In genomic region chr1:173258484-173259264, GRCh38 we compare ENCODE assay signal across 27 cellular contexts. TPM values are rescaled to one million over a fixed set of nuclear protein-coding genes. Genes with fewer than 3 reads are reported as not detected.
DNase-seq lines count a peak whose midpoint lies in the region; ATAC-seq, FAIRE-seq and TF ChIP-seq lines count a peak whose summit lies in the region.
"Had no signal": no experiment of that assay in that cellular context is flagged by ENCODE, and none has a peak within 500 bp of the region (broad histone marks: within the 10 kb centered on the region; RNA-seq: fewer than 3 reads in every experiment).

No MANE protein-coding gene starts in this region.

- H4K91ac ChIP-seq in H1 (replicated peaks; ENCODE audit: insufficient read length, low read length), result no peak overlapping the region
- no peak overlapping the region for H4K91ac ChIP-seq in neuronal stem cell (ENCODE audit: low read depth, low read length, poor library complexity)

- H3K27me3 ChIP-seq in BJ (ENCODE audit: control insufficient read depth, insufficient read depth, low read length) (no peaks in the 10 kb centered on the region), H1 (replicated peaks in 1 of 4; ENCODE audit: control insufficient read depth in 3 of 4, extremely low read depth in 1 of 4, insufficient read depth in 3 of 4, low read length in 3 of 4) (no peaks in the 10 kb centered on the region), neuronal stem cell (ENCODE audit: control insufficient read depth in 3 of 3, insufficient read depth in 3 of 3, low read depth in 1 of 3, low read length in 3 of 3) (no peaks in the 10 kb centered on the region)
- H3K27me3 ChIP-seq: ascending aorta, gastroesophageal sphincter, ovary, transverse colon had no signal

- no peak for TF ChIP-seq POLR2A in H1 (IDR thresholded peaks at IDR 0.05; ENCODE audit: control extremely low read depth in 1 of 2, low read depth in 2 of 2, low read length in 2 of 2)

- no peaks in the 10 kb centered on the region for H3K79me2 ChIP-seq in H1 (ENCODE audit: control insufficient read depth in 1 of 2, insufficient read depth in 2 of 2, low read length in 2 of 2)

- no peak overlapping the region for H3K4me3 ChIP-seq in BJ (ENCODE audit: low read depth, low read length)
- no peak overlapping the region for H3K4me3 ChIP-seq in H1 (ENCODE audit: extremely low read depth in 1 of 4, insufficient read depth in 2 of 4, low read depth in 3 of 4, low read length in 4 of 4)
- H3K4me3 ChIP-seq in neuronal stem cell (ENCODE audit: low read length in 2 of 2), result no peak overlapping the region
- H3K4me3 ChIP-seq: ascending aorta, gastroesophageal sphincter, GM12878, left ventricle myocardium inferior, ovary, transverse colon had no signal

- H2BK20ac ChIP-seq in H1 (ENCODE audit: low read length), result no peak overlapping the region

- no peak overlapping the region for H3K27ac ChIP-seq in H1 (ENCODE audit: low read depth, low read length)
- no peak overlapping the region for H3K27ac ChIP-seq in neuronal stem cell (replicated peaks; ENCODE audit: low read length)
- H3K27ac ChIP-seq: ascending aorta, gastroesophageal sphincter, left ventricle myocardium inferior, ovary, transverse colon had no signal

- no peaks in the 10 kb centered on the region for H3K36me3 ChIP-seq in BJ (ENCODE audit: control insufficient read depth, insufficient read depth, low read length)
- no peaks in the 10 kb centered on the region for H3K36me3 ChIP-seq in H1 (ENCODE audit: control insufficient read depth in 2 of 4, insufficient read depth in 4 of 4, low read length in 3 of 4)
- H3K36me3 ChIP-seq in neuronal stem cell (replicated peaks in 1 of 2; ENCODE audit: control insufficient read depth in 2 of 2, insufficient read depth in 2 of 2, low read length in 2 of 2), result no peaks in the 10 kb centered on the region
- H3K36me3 ChIP-seq: ascending aorta, gastroesophageal sphincter, left ventricle myocardium inferior, ovary, transverse colon had no signal

- H2AFZ ChIP-seq in H1 (ENCODE audit: low read length), result no peak overlapping the region
- no peak overlapping the region for H2AFZ ChIP-seq in neuronal stem cell (ENCODE audit: low read length)

- no peak overlapping the region for H3K23ac ChIP-seq in H1 (ENCODE audit: insufficient read length)
- H3K23ac ChIP-seq in neuronal stem cell (ENCODE audit: low read depth, low read length, poor library complexity), result no peak overlapping the region

- ATAC-seq in GM21526 (IDR thresholded peaks at IDR 0.05; ENCODE audit: low FRiP score, unreplicated experiment), result no peak
- no peak for ATAC-seq in HG02678 (IDR thresholded peaks at IDR 0.05; ENCODE audit: unreplicated experiment)
- ATAC-seq: activated CD8-positive, alpha-beta T cell treated with anti-CD3 and anti-CD28 coated beads for 36 hours; gastroesophageal sphincter; GM12878 had no signal

- CTCF ChIA-PET in BJ (lab: Yijun Ruan, JAX) (interaction anchor here (0.8 to 1.6 kb wide), 5 partner anchors 8 to 513 kb away, joined by 3 to 4 read pairs (median 3); no protein-coding TSS in a partner anchor), H1 (lab: Charles Lee; ENCODE audit: partially characterized antibody) (interaction anchor here (0.5 to 0.6 kb wide), 2 partner anchors 547 to 993 kb away, joined by 3 read pairs; no protein-coding TSS in a partner anchor)

- H2BK120ac ChIP-seq in H1 (replicated peaks; ENCODE audit: low read depth, low read length) (no peak overlapping the region), neuronal stem cell (ENCODE audit: low read depth, low read length) (no peak overlapping the region)

- H2AK5ac ChIP-seq in H1 (ENCODE audit: low read depth, low read length) (no peak overlapping the region), neuronal stem cell (ENCODE audit: low read depth, low read length) (peak overlapping the region; percentile 8)

- no peak for TF ChIP-seq EP300 in H1 (IDR thresholded peaks at IDR 0.05; ENCODE audit: borderline replicate concordance in 1 of 2, low read depth in 2 of 2, low read length in 2 of 2)

- H2BK15ac ChIP-seq in H1 (ENCODE audit: low read length) (no peak overlapping the region), neuronal stem cell (ENCODE audit: low read length) (no peak overlapping the region)

- POLR2A ChIA-PET in BJ (lab: Charles Lee), result no interaction called here
- POLR2A ChIA-PET in H1 (lab: Charles Lee; ENCODE audit: partially characterized antibody), result no interaction called here

- TF ChIP-seq RAD21 in H1 (IDR thresholded peaks at IDR 0.05 in 1 of 2, conservative IDR thresholded peaks at IDR 0.05 in 1 of 2; ENCODE audit: low read depth in 2 of 2, low read length in 2 of 2), result peak; percentile 35 to 45; a peak in 3 of 4 replicates

- no peaks in the 10 kb centered on the region for H3K23me2 ChIP-seq in H1 (ENCODE audit: low read depth, low read length)

- H2BK12ac ChIP-seq in H1 (ENCODE audit: low read depth, low read length), result no peak overlapping the region
- H2BK12ac ChIP-seq in neuronal stem cell (ENCODE audit: low read length), result no peak overlapping the region

- H3K79me1 ChIP-seq in H1 (ENCODE audit: low read depth, low read length), result no peaks in the 10 kb centered on the region
- H3K79me1 ChIP-seq in neuronal stem cell (ENCODE audit: low read depth, low read length), result no peaks in the 10 kb centered on the region

- H4K8ac ChIP-seq in H1 (ENCODE audit: extremely low read depth, insufficient read depth, low read length) (0 out of 2 replicates have a peak overlapping the region, but pooled peaks have one; percentile 29), neuronal stem cell (ENCODE audit: low read depth, low read length) (no peak overlapping the region)

- no peak for TF ChIP-seq CTCF in BJ (IDR thresholded peaks at IDR 0.05; ENCODE audit: insufficient read depth, low read depth, low read length)
- peak in 1 of 3 experiments; percentile 18; a peak in 1 of 4 replicates for TF ChIP-seq CTCF in H1 (IDR thresholded peaks at IDR 0.05; ENCODE audit: control extremely low read depth in 1 of 3, insufficient read depth in 1 of 3, low read depth in 1 of 3, low read length in 3 of 3)

- H3K14ac ChIP-seq in H1 (ENCODE audit: insufficient read length) (no peak overlapping the region), neuronal stem cell (ENCODE audit: low read length) (no peak overlapping the region)

- no peak overlapping the region for H3K18ac ChIP-seq in H1 (ENCODE audit: extremely low read depth, low read length)
- H3K18ac ChIP-seq in neuronal stem cell (ENCODE audit: low read length), result peak overlapping the region; percentile 2

- DNase-seq in BJ (ENCODE audit: low read depth), result peak; percentile 39
- peak; percentile 32 for DNase-seq in HTR-8/SVneo (ENCODE audit: insufficient read length, low spot score)
- no peak for DNase-seq in H1 (ENCODE audit: low read depth in 1 of 2, low spot score in 2 of 2)
- no peak for DNase-seq in neuronal stem cell (ENCODE audit: low spot score)
- no peak for DNase-seq in stimulated activated CD4-positive, alpha-beta T cell treated with anti-CD3 and anti-CD28 coated beads, Interleukin-15, amount 100 ng/mL, for 24 hours
- DNase-seq in NOMO-1 (lab: John Stamatoyannopoulos, UW; ENCODE audit: unreplicated experiment in 2 of 2), result no peak
- DNase-seq: activated CD8-positive, alpha-beta T cell treated with anti-CD3 and anti-CD28 coated beads for 36 hours; activated naive CD8-positive, alpha-beta T cell treated with anti-CD3 and anti-CD28 coated beads for 36 hours; dermis blood vessel endothelial cell; DMS79; GOT3; hypothalamus; left ventricle myocardium inferior; NCI-H1092 treated with DMSO at 0.1 percent for 48 hours; NCI-H187 treated with DMSO at 0.1 percent for 48 hours; NCI-H2171 treated with DMSO at 0.1 percent for 48 hours; NCI-H524 treated with DMSO at 0.1 percent for 48 hours; ovary; retina; transverse colon had no signal

- no peak overlapping the region for H3K9ac ChIP-seq in H1 (replicated peaks in 1 of 4; ENCODE audit: extremely low read depth in 1 of 4, low read depth in 3 of 4, low read length in 3 of 4)
- no peak overlapping the region for H3K9ac ChIP-seq in neuronal stem cell (ENCODE audit: low read depth, low read length, poor library complexity)

- H3K4ac ChIP-seq in H1 (replicated peaks; ENCODE audit: insufficient read length, low read depth, low read length) (no peak overlapping the region), neuronal stem cell (ENCODE audit: low read length) (no peak overlapping the region)

- no peak overlapping the region for H2BK5ac ChIP-seq in H1 (ENCODE audit: low read depth, low read length)
- H2BK5ac ChIP-seq in neuronal stem cell (ENCODE audit: low read length), result no peak overlapping the region

- no peak overlapping the region for H3K56ac ChIP-seq in H1 (replicated peaks; ENCODE audit: insufficient read length, low read depth, low read length)

- WGBS in H1 (ENCODE audit: extremely low coverage in 1 of 2, insufficient coverage in 1 of 2, insufficient read length in 1 of 2, insufficient replicate concordance in 2 of 2, low coverage in 1 of 2, low lambda C conversion rate in 2 of 2, missing lambda C conversion rate in 1 of 2), 2 experiments, result 98% methylated on average over 4 of the region's 4 CpGs; no CpG with 5 or more reads in 1 of the 2 experiments
- no CpG with 5 or more reads among the region's 4 CpGs for WGBS in neuronal stem cell (ENCODE audit: extremely low coverage in 2 of 2, insufficient read length in 2 of 2, insufficient replicate concordance in 1 of 2), 2 donors

- no peaks in the 10 kb centered on the region for H4K20me1 ChIP-seq in H1 (replicated peaks in 1 of 2; ENCODE audit: control insufficient read depth in 1 of 2, insufficient read depth in 2 of 2, low read length in 2 of 2)

- no peak overlapping the region for H4K5ac ChIP-seq in H1 (ENCODE audit: insufficient read length, low read depth, low read length)

- FAIRE-seq in HTR-8/SVneo (lab: Jason Lieb, UNC) (peak; percentile 84), H1 (lab: Jason Lieb, UNC) (no peak)
- FAIRE-seq: endometrium, GM12878, TTC549 had no signal

- H3K4me2 ChIP-seq in H1 (ENCODE audit: insufficient read depth in 1 of 2, low read depth in 2 of 2, low read length in 2 of 2) (no peak overlapping the region), neuronal stem cell (ENCODE audit: insufficient read depth, low read length, poor library complexity, severe bottlenecking) (no peak overlapping the region)

- H3K4me1 ChIP-seq in H1 (replicated peaks in 1 of 4; ENCODE audit: control insufficient read depth in 3 of 4, insufficient read depth in 4 of 4, low read length in 3 of 4), result no peaks in the 10 kb centered on the region
- no peaks in the 10 kb centered on the region for H3K4me1 ChIP-seq in neuronal stem cell (ENCODE audit: control insufficient read depth in 2 of 2, insufficient read depth in 1 of 2, low read depth in 1 of 2, low read length in 2 of 2)
- H3K4me1 ChIP-seq: ascending aorta, gastroesophageal sphincter had no signal

- H3K9me3 ChIP-seq in H1 (ENCODE audit: insufficient read depth in 2 of 2, low read depth in 1 of 2, low read length in 1 of 2) (no peaks in the 10 kb centered on the region), neuronal stem cell (replicated peaks in 1 of 2; ENCODE audit: control insufficient read depth in 2 of 2, insufficient read depth in 1 of 2, low read depth in 1 of 2, low read length in 2 of 2) (no peaks in the 10 kb centered on the region)
- H3K9me3 ChIP-seq: ovary had no signal

RNA-seq across cellular contexts. Expression of gene TNFSF4, which starts 51.5 kb away (rescaled TPM):
- polyA plus RNA-seq in BJ (2011; rRNA removed) (5.9 and 11.6 TPM in 2 replicates), H1 (2011; rRNA removed) (0.31 and 0.54 TPM in 2 replicates)
- polyA minus RNA-seq in BJ (2011; rRNA and poly(A)+ RNA removed), result 6.5 and 8.7 TPM in 2 replicates
- 0.59 and 0.63 TPM in 2 replicates for total RNA-seq in H1 (2021; fragmentation: NEBNext Ultra II Directional; extraction: Animal tissue kit (Norgen Biotek cat#: 25700))
- polyA plus RNA-seq in H1 (2011; cell fraction: cytosol; rRNA removed), result 0.52 TPM
- polyA plus RNA-seq in H1 (2011; cell fraction: nucleus; rRNA removed), result 0.39 TPM
- polyA plus RNA-seq in H1 (2012, experiment 1 of 2), result 0.34 to 0.79 TPM (median 0.50 TPM) in 4 replicates
- 0.07 TPM for polyA plus RNA-seq in H1 (2012, experiment 2 of 2)
- 0.30 TPM for polyA plus RNA-seq in H1 (2013, experiment 1 of 2)
- polyA plus RNA-seq in H1 (2013, experiment 2 of 2), result 0.24 TPM
- polyA minus RNA-seq in H1 (2011; rRNA and poly(A)+ RNA removed), result 0.69 and 1.4 TPM in 2 replicates
- polyA minus RNA-seq in H1 (2011; cell fraction: cytosol; rRNA and poly(A)+ RNA removed), result 0.51 TPM
- 4.3 TPM for polyA minus RNA-seq in H1 (2011; cell fraction: nucleus; rRNA and poly(A)+ RNA removed)
- polyA plus RNA-seq in neuronal stem cell (2013, experiment 1 of 2), result 0.60 TPM
- 0.62 TPM for polyA plus RNA-seq in neuronal stem cell (2013, experiment 2 of 2)

Comparison
In these comparisons a context has a peak if more than half of its experiments do, and no peak if none do; other contexts are left out.
1. DNase-seq: peak in BJ (single experiment) and HTR-8/SVneo (single experiment); none in H1 (0 of 2), neuronal stem cell (single experiment), stimulated activated CD4-positive, alpha-beta T cell treated with anti-CD3 and anti-CD28 coated beads, Interleukin-15, amount 100 ng/mL, for 24 hours (single experiment) and NOMO-1 (0 of 2).